In the genomic region with DNA sequence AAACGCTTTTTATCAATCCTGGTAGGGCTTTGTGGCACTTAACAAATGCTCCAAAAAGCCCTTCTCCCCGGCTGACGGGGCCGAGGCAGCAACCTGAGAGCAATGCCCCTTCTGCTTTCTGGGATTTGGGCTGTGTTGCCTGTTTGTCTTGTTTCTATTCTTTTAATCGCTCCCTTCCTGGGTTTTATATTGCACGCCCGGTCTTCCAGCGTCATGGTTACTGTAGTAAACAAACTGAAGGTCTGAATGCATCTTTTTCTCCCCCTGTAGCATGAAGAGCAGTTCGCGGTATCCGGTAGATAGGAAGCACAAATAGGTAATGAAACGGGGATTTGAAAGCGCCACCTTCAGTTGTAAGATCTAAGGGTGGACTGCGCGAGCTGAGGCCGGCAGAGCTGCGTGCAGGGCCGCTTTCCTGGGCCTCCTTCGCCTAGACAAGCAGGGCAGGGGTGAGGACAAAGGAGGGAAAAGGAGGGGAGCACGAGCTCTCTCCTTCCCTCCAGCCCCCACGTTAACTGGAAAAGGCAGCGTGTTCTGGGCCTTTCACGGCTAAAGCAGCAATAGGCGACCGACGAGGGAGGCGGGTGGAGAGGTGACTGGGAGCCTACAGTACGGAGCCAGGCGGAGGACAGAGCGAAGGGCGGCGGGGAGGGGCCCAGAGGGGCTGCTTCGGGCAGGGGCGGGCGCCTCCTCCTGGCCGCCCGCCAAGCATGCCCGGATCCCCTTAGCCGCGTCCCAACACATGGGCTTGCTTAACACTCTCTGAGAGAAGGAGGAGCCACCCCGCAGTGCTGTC, we compare ENCODE assay signal across 8 cellular contexts. TPM values are rescaled to one million over a fixed set of nuclear protein-coding genes. Genes with fewer than 3 reads are reported as not detected.
A peak's percentile ranks its signal among the peaks of the same experiment; 100 is the strongest.
DNase-seq lines count a peak whose midpoint lies in the region; ATAC-seq and TF ChIP-seq lines count a peak whose summit lies in the region.

No MANE protein-coding gene starts in this region.

- H3K36me3 ChIP-seq in adrenal gland (replicated peaks in 1 of 2) (no peaks in the 10 kb centered on the region), prostate gland (no peaks in the 10 kb centered on the region)

- H3K9me3 ChIP-seq in adrenal gland (replicated peaks in 1 of 3) (no peaks in the 10 kb centered on the region), right cardiac atrium (ENCODE audit: control insufficient read depth, low read length) (no peaks in the 10 kb centered on the region), prostate gland (no peaks in the 10 kb centered on the region)

- peak; percentile 3 for DNase-seq in activated naive CD4-positive, alpha-beta T cell treated with Interleukin-2 at 50 U/mL for 16 hours
- no peak for DNase-seq in activated naive CD4-positive, alpha-beta T cell (lab: John Stamatoyannopoulos, UW)
- DNase-seq in NCI-H524 (lab: John Stamatoyannopoulos, UW), result peak; percentile 33 to 54
- peak; percentile 46 to 72 (median 60) for DNase-seq in adrenal gland
- DNase-seq in right cardiac atrium, result peak; percentile 79 to 89 (median 89)
- peak; percentile 8 for DNase-seq in prostate gland (ENCODE audit: low spot score)
- no peak for DNase-seq in NCI-H345 (lab: John Stamatoyannopoulos, UW)

- H3K27me3 ChIP-seq in adrenal gland, result no peaks in the 10 kb centered on the region
- no peaks in the 10 kb centered on the region for H3K27me3 ChIP-seq in right cardiac atrium (ENCODE audit: control insufficient read depth, insufficient read depth)
- H3K27me3 ChIP-seq in prostate gland (replicated peaks; ENCODE audit: insufficient read depth), result no peaks in the 10 kb centered on the region

- ATAC-seq in HG02884 (IDR thresholded peaks at IDR 0.05; ENCODE audit: unreplicated experiment) (peak; percentile 67), right cardiac atrium (peak; percentile 93 to 95)

- intact Hi-C loops in adrenal gland (cut with DNase I) (no loop called here), right cardiac atrium (cut with DNase I) (no loop called here), prostate gland (cut with DNase I) (no loop called here)

- H3K27ac ChIP-seq in adrenal gland, result peak overlapping the region in 4 of 5 donors; percentile 4 to 86 (median 62)
- peak overlapping the region; percentile 89 for H3K27ac ChIP-seq in right cardiac atrium (ENCODE audit: low read length)
- peak overlapping the region; percentile 50 to 64 for H3K27ac ChIP-seq in prostate gland

- WGBS in adrenal gland, 4 donors, result 2 to 4% (median 3%) methylated on average over 24 to 41 of the region's 41 CpGs
- WGBS in right cardiac atrium, result 1% methylated on average over 40 of the region's 41 CpGs
- WGBS in prostate gland, result 4% methylated on average over 41 of the region's 41 CpGs

- peak in 1 of 6 experiments; percentile 9 for TF ChIP-seq CTCF in adrenal gland (IDR thresholded peaks at IDR 0.05)
- no peak for TF ChIP-seq CTCF in prostate gland (IDR thresholded peaks at IDR 0.05)

- H3K4me1 ChIP-seq in adrenal gland (replicated peaks in 1 of 2) (peaks cover 6 to 19% of the 10 kb centered on the region in 2 donors), right cardiac atrium (ENCODE audit: control insufficient read depth, insufficient read depth, low read length) (peaks cover 12% of the 10 kb centered on the region), prostate gland (replicated peaks) (no peaks in the 10 kb centered on the region)

- TF ChIP-seq POLR2A in adrenal gland (IDR thresholded peaks at IDR 0.05) (peak in 1 of 2 donors; percentile 18), prostate gland (IDR thresholded peaks at IDR 0.05) (no peak)

- H3K4me3 ChIP-seq in adrenal gland (peak overlapping the region in 3 of 4 donors; percentile 21 to 46 (median 25)), right cardiac atrium (ENCODE audit: low read length) (peak overlapping the region; percentile 46), prostate gland (peak overlapping the region; percentile 9 to 26)

RNA-seq across cellular contexts. Expression of a gene that starts 49.3 kb away (rescaled TPM):
- total RNA-seq in adrenal gland (1 to 10 TPM; 2.1 to 5.3 (median 3.9) TPM), right cardiac atrium (1 to 10 TPM; 4.5 to 8.1 (median 6.1) TPM), prostate gland (1 to 10 TPM; 2.0 to 3.2 TPM)
- polyA plus RNA-seq in adrenal gland (1 to 10 TPM in 2 of 3 donors, under 1 TPM in 1; 0.24 to 2.2 (median 1.3) TPM), right cardiac atrium (2.5 TPM)

Comparison
In these comparisons a context has a peak if more than half of its experiments do, and no peak if none do; other contexts are left out.
1. DNase-seq: peak in activated naive CD4-positive, alpha-beta T cell treated with Interleukin-2 at 50 U/mL for 16 hours (single experiment), NCI-H524 (2 of 2), adrenal gland (7 of 7), right cardiac atrium (3 of 3) and prostate gland (single experiment); none in activated naive CD4-positive, alpha-beta T cell (0 of 4) and NCI-H345 (single experiment).
2. Peak in every context shown above with its lines, with median percentiles within 50 percentile points of each other: H3K27ac ChIP-seq and H3K4me3 ChIP-seq.